8 cellular contexts compared by ENCODE assay signal in genomic region chr20:46512943-46513844, GRCh38. TPM values are rescaled to one million over a fixed set of nuclear protein-coding genes. Genes with fewer than 3 reads are reported as not detected.
A peak's percentile ranks its signal among the peaks of the same experiment; 100 is the strongest.
DNase-seq lines count a peak whose midpoint lies in the region; ATAC-seq, FAIRE-seq and TF ChIP-seq lines count a peak whose summit lies in the region.

TSS of gene ZNF334 (minus strand) at chr20:46513559. CDS start at chr20:46512102, 1,457 bp downstream.

- no peak for FAIRE-seq in bronchial epithelial cell (lab: Jason Lieb, UNC)
- no peak for FAIRE-seq in kidney (lab: Jason Lieb, UNC)
- FAIRE-seq in small intestine (lab: Jason Lieb, UNC): no peak

- peak; percentile 54 for ATAC-seq in HG03103 (IDR thresholded peaks at IDR 0.05; ENCODE audit: low read depth, unreplicated experiment)

- intact Hi-C loops in kidney (cut with DNase I): no loop called here

- DNase-seq in DMS79 treated with DMSO at 0.1 percent for 48 hours (lab: John Stamatoyannopoulos, UW): peak; percentile 69
- peak; percentile 76 for DNase-seq in NT2/D1 (ENCODE audit: low read depth, low spot score)
- peak; percentile 23 for DNase-seq in bronchial epithelial cell (ENCODE audit: low read depth)
- DNase-seq in kidney: peak; percentile 90
- peak; percentile 35 for DNase-seq in small intestine
- DNase-seq in ACHN: no peak
- no peak for DNase-seq in NCI-H1694 treated with DMSO at 0.1 percent for 48 hours (lab: John Stamatoyannopoulos, UW)

- H3K36me3 ChIP-seq in NT2/D1 (ENCODE audit: insufficient read depth, insufficient read length, low read length): peaks cover 41% of the 10 kb centered on the region
- H3K36me3 ChIP-seq in bronchial epithelial cell (ENCODE audit: control insufficient read depth, insufficient read depth, low read length): no peaks in the 10 kb centered on the region
- H3K36me3 ChIP-seq in kidney (ENCODE audit: control insufficient read depth in 1 of 2, insufficient read depth in 2 of 2, low read length in 2 of 2): no peaks in the 10 kb centered on the region
- H3K36me3 ChIP-seq in small intestine (ENCODE audit: control insufficient read depth in 2 of 2, insufficient read depth in 2 of 2, low read length in 2 of 2): no peaks in the 10 kb centered on the region

- H3K27ac ChIP-seq in kidney (ENCODE audit: low read depth in 2 of 2, low read length in 2 of 2) (no peak within 1 kb of the TSS), small intestine (ENCODE audit: low read depth in 1 of 2, low read length in 1 of 2) (peak within 1 kb of the TSS in 1 of 2 donors; percentile 78)

- in situ Hi-C loops in ACHN (cut with HindIII; ENCODE audit: low pct_ligation_motif_present, low pct_unique_long_range_greater_than_20kb, low sequenced_read_pairs): no loop called here

- WGBS in small intestine, 3 donors: 4 to 12% (median 10%) methylated on average over 49 of the region's 49 CpGs

- TF ChIP-seq CTCF in bronchial epithelial cell (IDR thresholded peaks at IDR 0.05; ENCODE audit: insufficient read depth, low read length, severe bottlenecking): no peak
- no peak for TF ChIP-seq CTCF in kidney (IDR thresholded peaks at IDR 0.05; ENCODE audit: borderline replicate concordance, extremely low read depth, insufficient read depth)

- H3K27me3 ChIP-seq in NT2/D1 (ENCODE audit: insufficient read depth, insufficient read length) (no peaks in the 10 kb centered on the region), bronchial epithelial cell (ENCODE audit: control insufficient read depth, insufficient read depth, low read length) (no peaks in the 10 kb centered on the region), small intestine (ENCODE audit: control insufficient read depth in 2 of 2, insufficient read depth in 2 of 2, low read length in 2 of 2) (no peaks in the 10 kb centered on the region)

- peak within 1 kb of the TSS; percentile 91 for H3K9ac ChIP-seq in NT2/D1 (ENCODE audit: insufficient read length, low read depth)
- H3K9ac ChIP-seq in kidney (ENCODE audit: low read length in 2 of 2): peak within 1 kb of the TSS in 1 of 2 donors; percentile 38

- H3K4me3 ChIP-seq in NT2/D1 (ENCODE audit: insufficient read length, low read depth) (peak within 1 kb of the TSS; percentile 88), bronchial epithelial cell (ENCODE audit: low read depth, low read length) (peak within 1 kb of the TSS; percentile 63), kidney (ENCODE audit: low read length in 2 of 2) (peak within 1 kb of the TSS; percentile 79 to 90), small intestine (ENCODE audit: low read depth in 1 of 2, low read length in 2 of 2) (peak within 1 kb of the TSS; percentile 49 to 68)

- H3K9me3 ChIP-seq in NT2/D1 (ENCODE audit: insufficient read depth, low read length): peaks cover 18% of the 10 kb centered on the region; the same call in 1 of the 2 replicates
- H3K9me3 ChIP-seq in kidney (ENCODE audit: control insufficient read depth in 1 of 2, low read length in 2 of 2): no peaks in the 10 kb centered on the region
- no peaks in the 10 kb centered on the region for H3K9me3 ChIP-seq in small intestine (ENCODE audit: control insufficient read depth, low read depth)

- H3K4me1 ChIP-seq in NT2/D1 (ENCODE audit: insufficient read depth, insufficient read length) (no peaks in the 10 kb centered on the region), kidney (ENCODE audit: control insufficient read depth in 1 of 2, insufficient read depth in 1 of 2, low read depth in 1 of 2, low read length in 2 of 2) (no peaks in the 10 kb centered on the region), small intestine (ENCODE audit: control insufficient read depth in 2 of 2, insufficient read depth in 1 of 2, low read depth in 1 of 2, low read length in 1 of 2) (no peaks in the 10 kb centered on the region)

RNA-seq across cellular contexts. Expression of gene ZNF334, which starts in this region (rescaled TPM):
- total RNA-seq in bronchial epithelial cell (1.5 and 1.6 TPM in 2 replicates), kidney (8.2 TPM)
- polyA plus RNA-seq in kidney (ENCODE audit: insufficient read depth, low read depth, low replicate concordance) (3.7 TPM), small intestine (1 to 10 TPM in 1 of 3 donors, under 1 TPM in 2; 0.54 to 2.5 (median 0.89) TPM)

Comparison
In these comparisons a context has a peak if more than half of its experiments do, and no peak if none do; other contexts are left out.
1. DNase-seq: peak in DMS79 treated with DMSO at 0.1 percent for 48 hours (single experiment), NT2/D1 (single experiment), bronchial epithelial cell (single experiment), kidney (single experiment) and small intestine (single experiment); none in ACHN (single experiment) and NCI-H1694 treated with DMSO at 0.1 percent for 48 hours (single experiment).
2. Peak in every context shown above with its lines, with median percentiles within 50 percentile points of each other: H3K4me3 ChIP-seq.